In genomic region chrX:53318766-53319353, GRCh38 we compare ENCODE assay signal across 15 cellular contexts. TPM values are rescaled to one million over a fixed set of nuclear protein-coding genes. Genes with fewer than 3 reads are reported as not detected.
DNase-seq lines count a peak whose midpoint lies in the region; TF ChIP-seq lines count a peak whose summit lies in the region.
"Had no signal": no experiment of that assay in that cellular context is flagged by ENCODE, and none has a peak within 500 bp of the region (broad histone marks: within the 10 kb centered on the region; RNA-seq: fewer than 3 reads in every experiment).

No MANE protein-coding gene starts in this region.

- H3K4ac ChIP-seq in mesenchymal stem cell (ENCODE audit: low read depth in 1 of 2, low read length in 2 of 2), result no peak overlapping the region

- H3K9me3 ChIP-seq in mesenchymal stem cell (ENCODE audit: control insufficient read depth, low read length), result no peaks in the 10 kb centered on the region
- no peaks in the 10 kb centered on the region for H3K9me3 ChIP-seq in vagina
- no peaks in the 10 kb centered on the region for H3K9me3 ChIP-seq in transverse colon

- WGBS in mesenchymal stem cell, result 72% methylated on average over 8 of the region's 10 CpGs
- 86% methylated on average over 7 of the region's 10 CpGs; no CpG with 5 or more reads in 1 of the 2 donors for WGBS in transverse colon (ENCODE audit: low coverage in 1 of 2), 2 donors

- TF ChIP-seq POLR2A in vagina (IDR thresholded peaks at IDR 0.05) (no peak), transverse colon (IDR thresholded peaks at IDR 0.05) (no peak)

- peak overlapping the region in 1 of 2 experiments; percentile 52 for H3K18ac ChIP-seq in mesenchymal stem cell (ENCODE audit: low read depth in 1 of 2, low read length in 2 of 2)

- in situ Hi-C loops in transverse colon (cut with MboI; ENCODE audit: low pct_ligation_motif_present in 1 of 4, low pct_unique_long_range_greater_than_20kb in 1 of 4, low sequenced_read_pairs in 3 of 4), result loop anchor here in 3 of 4 donors (10.0 to 25.0 kb wide), 3 partner anchors 118 to 168 kb away; partner anchors contain the start of gene HSD17B10 (in 1 of the 3)

- peak overlapping the region; percentile 76 for H3K9ac ChIP-seq in mesenchymal stem cell (ENCODE audit: low read length)

- H3K79me1 ChIP-seq in mesenchymal stem cell (replicated peaks; ENCODE audit: low read length, poor library complexity, severe bottlenecking), result peaks cover 4% of the 10 kb centered on the region

- peaks cover 10% of the 10 kb centered on the region for H3K4me1 Mint-ChIP-seq in activated naive CD8-positive, alpha-beta T cell (ENCODE audit: low read depth)
- peaks cover 6% of the 10 kb centered on the region for H3K4me1 Mint-ChIP-seq in activated naive CD8-positive, alpha-beta T cell treated with anti-CD3 and anti-CD28 coated beads for 36 hours
- H3K4me1 Mint-ChIP-seq in chondrocyte (ENCODE audit: low read depth) (peaks cover 16% of the 10 kb centered on the region), type B pancreatic cell (ENCODE audit: unreplicated experiment) (peaks cover 7% of the 10 kb centered on the region)

- H3K27ac Mint-ChIP-seq in activated naive CD8-positive, alpha-beta T cell, result no peak overlapping the region
- H3K27ac Mint-ChIP-seq in activated naive CD8-positive, alpha-beta T cell treated with anti-CD3 and anti-CD28 coated beads for 36 hours, result no peak overlapping the region
- no peak overlapping the region for H3K27ac Mint-ChIP-seq in chondrocyte (ENCODE audit: unreplicated experiment)
- no peak overlapping the region for H3K27ac Mint-ChIP-seq in type B pancreatic cell
- H3K27ac Mint-ChIP-seq: activated CD4-positive, alpha-beta memory T cell treated with anti-CD3 and anti-CD28 coated beads, Interleukin-2, amount 10 ng/mL, durations not matched to agents 7 days and 5 days; stimulated activated naive B cell treated with anti-CD40 and anti-IgM and Interleukin-4, amounts not matched to agents 10 μg/mL and 1 μg/mL and 100 μg/mL, for 72 hours had no signal

- no peak overlapping the region for H2BK15ac ChIP-seq in mesenchymal stem cell (ENCODE audit: low read depth, poor library complexity, severe bottlenecking)

- TF ChIP-seq CTCF in chondrocyte (IDR thresholded peaks at IDR 0.05) (no peak), type B pancreatic cell (conservative IDR thresholded peaks at IDR 0.05) (no peak), vagina (IDR thresholded peaks at IDR 0.05) (no peak), transverse colon (IDR thresholded peaks at IDR 0.05) (no peak)

- H3K4me3 ChIP-seq in mesenchymal stem cell (ENCODE audit: insufficient read depth in 1 of 2, low read depth in 1 of 2, low read length in 2 of 2) (peak overlapping the region in 1 of 2 experiments; percentile 80), vagina (peak overlapping the region in 1 of 2 donors; percentile 56), transverse colon (no peak overlapping the region)

- H2BK12ac ChIP-seq in mesenchymal stem cell (ENCODE audit: low read length in 2 of 2), result no peak overlapping the region

- H2BK120ac ChIP-seq in mesenchymal stem cell (ENCODE audit: low read depth, low read length), result no peak overlapping the region

- H3K36me3 Mint-ChIP-seq in activated naive CD8-positive, alpha-beta T cell, result no peaks in the 10 kb centered on the region
- no peaks in the 10 kb centered on the region for H3K36me3 Mint-ChIP-seq in activated naive CD8-positive, alpha-beta T cell treated with anti-CD3 and anti-CD28 coated beads for 36 hours
- no peaks in the 10 kb centered on the region for H3K36me3 Mint-ChIP-seq in chondrocyte (ENCODE audit: low read depth)
- no peaks in the 10 kb centered on the region for H3K36me3 Mint-ChIP-seq in type B pancreatic cell

- H3K4me2 ChIP-seq in mesenchymal stem cell (ENCODE audit: low read length, poor library complexity, severe bottlenecking), result no peak overlapping the region

- H3K36me3 ChIP-seq in mesenchymal stem cell (ENCODE audit: control insufficient read depth in 1 of 2, insufficient read depth in 2 of 2, low read depth in 1 of 2, low read length in 2 of 2) (no peaks in the 10 kb centered on the region), vagina (no peaks in the 10 kb centered on the region), transverse colon (no peaks in the 10 kb centered on the region)

- no peak for TF ChIP-seq EP300 in transverse colon (IDR thresholded peaks at IDR 0.05; ENCODE audit: low read depth)

- intact Hi-C loops in vagina (cut with DNase I) (loop anchor here (10.0 kb wide), 1 partner anchor 116 kb away; the partner anchor contains the start of gene HSD17B10), transverse colon (cut with DNase I; ENCODE audit: low total_unique reads) (loop anchor here (10.0 kb wide), 1 partner anchor 116 kb away; the partner anchor contains the start of gene HSD17B10)

- H3K14ac ChIP-seq in mesenchymal stem cell (ENCODE audit: low read length in 2 of 2), result no peak overlapping the region

- no peak overlapping the region for H4K91ac ChIP-seq in mesenchymal stem cell (ENCODE audit: low read length)

- peaks cover 14% of the 10 kb centered on the region for H3K27me3 Mint-ChIP-seq in activated naive CD8-positive, alpha-beta T cell
- H3K27me3 Mint-ChIP-seq in activated naive CD8-positive, alpha-beta T cell treated with anti-CD3 and anti-CD28 coated beads for 36 hours, result peaks cover 48% of the 10 kb centered on the region
- H3K27me3 Mint-ChIP-seq in chondrocyte (ENCODE audit: low read depth) (peaks cover 14% of the 10 kb centered on the region), type B pancreatic cell (peaks cover 50% of the 10 kb centered on the region)

- no peak overlapping the region for H3K27ac ChIP-seq in mesenchymal stem cell (ENCODE audit: low read length, poor library complexity, severe bottlenecking)
- H3K27ac ChIP-seq in vagina, result no peak overlapping the region
- no peak overlapping the region for H3K27ac ChIP-seq in transverse colon

- H3K4me3 Mint-ChIP-seq in activated naive CD8-positive, alpha-beta T cell, result peak overlapping the region; percentile 83
- no peak overlapping the region for H3K4me3 Mint-ChIP-seq in activated naive CD8-positive, alpha-beta T cell treated with anti-CD3 and anti-CD28 coated beads for 36 hours
- H3K4me3 Mint-ChIP-seq in chondrocyte (ENCODE audit: unreplicated experiment), result peak overlapping the region; percentile 84
- peak overlapping the region; percentile 91 for H3K4me3 Mint-ChIP-seq in type B pancreatic cell
- H3K4me3 Mint-ChIP-seq: activated CD4-positive, alpha-beta memory T cell treated with anti-CD3 and anti-CD28 coated beads, Interleukin-2, amount 10 ng/mL, durations not matched to agents 7 days and 5 days had no signal

- H4K8ac ChIP-seq in mesenchymal stem cell (ENCODE audit: low read length), result no peak overlapping the region

- no peaks in the 10 kb centered on the region for H3K9me3 Mint-ChIP-seq in activated naive CD8-positive, alpha-beta T cell (ENCODE audit: low read depth)
- no peaks in the 10 kb centered on the region for H3K9me3 Mint-ChIP-seq in activated naive CD8-positive, alpha-beta T cell treated with anti-CD3 and anti-CD28 coated beads for 36 hours
- H3K9me3 Mint-ChIP-seq in chondrocyte (ENCODE audit: low read depth), result peaks cover 1% of the 10 kb centered on the region
- no peaks in the 10 kb centered on the region for H3K9me3 Mint-ChIP-seq in type B pancreatic cell
- H3K9me3 Mint-ChIP-seq: activated CD4-positive, alpha-beta memory T cell treated with anti-CD3 and anti-CD28 coated beads, Interleukin-2, amount 10 ng/mL, durations not matched to agents 7 days and 5 days; stimulated activated naive B cell treated with anti-CD40 and anti-IgM and Interleukin-4, amounts not matched to agents 10 μg/mL and 1 μg/mL and 100 μg/mL, for 72 hours had no signal

- no peak overlapping the region for H2AFZ ChIP-seq in mesenchymal stem cell (ENCODE audit: low read depth, low read length)

- H2BK5ac ChIP-seq in mesenchymal stem cell (ENCODE audit: low read depth, low read length, poor library complexity, severe bottlenecking), result no peak overlapping the region

- H3K27me3 ChIP-seq in mesenchymal stem cell (ENCODE audit: control insufficient read depth in 1 of 2, insufficient read depth in 1 of 2, low read length in 2 of 2), result peaks cover 35 to 87% of the 10 kb centered on the region in 2 experiments
- peaks cover 10% of the 10 kb centered on the region for H3K27me3 ChIP-seq in vagina
- peaks cover 30% of the 10 kb centered on the region for H3K27me3 ChIP-seq in transverse colon

- H3K4me1 ChIP-seq in mesenchymal stem cell (ENCODE audit: control insufficient read depth, insufficient read depth, low read depth, low read length), result peaks cover 18% of the 10 kb centered on the region
- H3K4me1 ChIP-seq in vagina, result peaks cover 24% of the 10 kb centered on the region
- peaks cover 0 to 13% (median 10%) of the 10 kb centered on the region in 4 donors for H3K4me1 ChIP-seq in transverse colon

- no peak for DNase-seq in activated naive CD8-positive, alpha-beta T cell treated with anti-CD3 and anti-CD28 coated beads for 36 hours
- DNase-seq in chondrocyte (ENCODE audit: low spot score) (no peak), mesenchymal stem cell (no peak), type B pancreatic cell (ENCODE audit: extremely low spot score, unreplicated experiment) (no peak), vagina (ENCODE audit: extremely low spot score in 2 of 2) (no peak), KG1 (lab: John Stamatoyannopoulos, UW) (no peak), transverse colon (no peak)
- DNase-seq: activated CD4-positive, alpha-beta memory T cell treated with anti-CD3 and anti-CD28 coated beads, Interleukin-2, amount 10 ng/mL, durations not matched to agents 7 days and 5 days; activated effector memory CD4-positive, alpha-beta T cell treated with anti-CD3 and anti-CD28 coated beads, Interleukin-2, amount 50 U/mL, for 16 hours; left colon; naive thymus-derived CD8-positive, alpha-beta T cell; NCI-H2171 treated with DMSO at 0.1 percent for 48 hours; SIG-M5; stimulated activated naive B cell treated with anti-CD40 and anti-IgM and Interleukin-4, amounts not matched to agents 10 μg/mL and 1 μg/mL and 100 μg/mL, for 72 hours had no signal

- H3K23ac ChIP-seq in mesenchymal stem cell (ENCODE audit: low read length in 2 of 2), result no peak overlapping the region

- no peak overlapping the region for H2AK5ac ChIP-seq in mesenchymal stem cell (ENCODE audit: low read length, severe bottlenecking)

RNA-seq across cellular contexts. Expression of gene IQSEC2, which starts 37.5 kb away (rescaled TPM):
- total RNA-seq in activated naive CD8-positive, alpha-beta T cell treated with anti-CD3 and anti-CD28 coated beads for 36 hours, result under 1 TPM; 0.20 to 0.21 TPM
- total RNA-seq in chondrocyte (8.0 to 11.6 TPM (median 8.2 TPM) in 3 replicates), type B pancreatic cell (ENCODE audit: low replicate concordance) (8.2 and 10.9 TPM in 2 replicates), vagina (22.8 TPM), transverse colon (100 to 1,000 TPM in 1 of 4 donors, 10 to 100 TPM in 3; 41.2 to 104 (median 46.3) TPM)
- 22.4 TPM for polyA plus RNA-seq in mesenchymal stem cell (2013, experiment 1 of 2)
- 21.2 TPM for polyA plus RNA-seq in mesenchymal stem cell (2013, experiment 2 of 2)
